In the genomic region with DNA sequence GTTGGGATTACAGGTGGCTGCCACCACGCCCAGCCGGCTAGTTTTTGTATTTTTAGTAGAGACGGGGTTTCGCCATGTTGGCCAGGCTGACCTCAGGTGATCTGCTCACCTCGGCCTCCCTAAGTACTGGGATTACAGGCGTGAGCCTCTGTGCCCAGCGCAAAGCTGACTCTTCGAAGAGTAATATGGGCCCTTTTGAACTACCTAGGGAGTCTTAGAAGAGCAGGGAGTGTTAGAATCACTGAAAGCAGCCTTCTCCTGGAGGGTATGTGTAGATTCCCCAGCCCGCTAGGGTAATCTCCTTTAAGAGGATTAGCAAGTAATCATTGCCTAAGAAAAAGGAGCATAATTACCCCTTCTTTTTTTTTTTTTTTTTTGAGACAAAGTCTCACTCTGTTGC, we compare ENCODE assay signal across 1 cellular context.
TF ChIP-seq lines count a peak whose summit lies in the region.

No MANE protein-coding gene starts in this region.

TF ChIP-seq in GM23338, 12 proteins besides CTCF, POLR2A, EP300 and RAD21 (continued from another document):
- TF ChIP-seq, protein P1, sequence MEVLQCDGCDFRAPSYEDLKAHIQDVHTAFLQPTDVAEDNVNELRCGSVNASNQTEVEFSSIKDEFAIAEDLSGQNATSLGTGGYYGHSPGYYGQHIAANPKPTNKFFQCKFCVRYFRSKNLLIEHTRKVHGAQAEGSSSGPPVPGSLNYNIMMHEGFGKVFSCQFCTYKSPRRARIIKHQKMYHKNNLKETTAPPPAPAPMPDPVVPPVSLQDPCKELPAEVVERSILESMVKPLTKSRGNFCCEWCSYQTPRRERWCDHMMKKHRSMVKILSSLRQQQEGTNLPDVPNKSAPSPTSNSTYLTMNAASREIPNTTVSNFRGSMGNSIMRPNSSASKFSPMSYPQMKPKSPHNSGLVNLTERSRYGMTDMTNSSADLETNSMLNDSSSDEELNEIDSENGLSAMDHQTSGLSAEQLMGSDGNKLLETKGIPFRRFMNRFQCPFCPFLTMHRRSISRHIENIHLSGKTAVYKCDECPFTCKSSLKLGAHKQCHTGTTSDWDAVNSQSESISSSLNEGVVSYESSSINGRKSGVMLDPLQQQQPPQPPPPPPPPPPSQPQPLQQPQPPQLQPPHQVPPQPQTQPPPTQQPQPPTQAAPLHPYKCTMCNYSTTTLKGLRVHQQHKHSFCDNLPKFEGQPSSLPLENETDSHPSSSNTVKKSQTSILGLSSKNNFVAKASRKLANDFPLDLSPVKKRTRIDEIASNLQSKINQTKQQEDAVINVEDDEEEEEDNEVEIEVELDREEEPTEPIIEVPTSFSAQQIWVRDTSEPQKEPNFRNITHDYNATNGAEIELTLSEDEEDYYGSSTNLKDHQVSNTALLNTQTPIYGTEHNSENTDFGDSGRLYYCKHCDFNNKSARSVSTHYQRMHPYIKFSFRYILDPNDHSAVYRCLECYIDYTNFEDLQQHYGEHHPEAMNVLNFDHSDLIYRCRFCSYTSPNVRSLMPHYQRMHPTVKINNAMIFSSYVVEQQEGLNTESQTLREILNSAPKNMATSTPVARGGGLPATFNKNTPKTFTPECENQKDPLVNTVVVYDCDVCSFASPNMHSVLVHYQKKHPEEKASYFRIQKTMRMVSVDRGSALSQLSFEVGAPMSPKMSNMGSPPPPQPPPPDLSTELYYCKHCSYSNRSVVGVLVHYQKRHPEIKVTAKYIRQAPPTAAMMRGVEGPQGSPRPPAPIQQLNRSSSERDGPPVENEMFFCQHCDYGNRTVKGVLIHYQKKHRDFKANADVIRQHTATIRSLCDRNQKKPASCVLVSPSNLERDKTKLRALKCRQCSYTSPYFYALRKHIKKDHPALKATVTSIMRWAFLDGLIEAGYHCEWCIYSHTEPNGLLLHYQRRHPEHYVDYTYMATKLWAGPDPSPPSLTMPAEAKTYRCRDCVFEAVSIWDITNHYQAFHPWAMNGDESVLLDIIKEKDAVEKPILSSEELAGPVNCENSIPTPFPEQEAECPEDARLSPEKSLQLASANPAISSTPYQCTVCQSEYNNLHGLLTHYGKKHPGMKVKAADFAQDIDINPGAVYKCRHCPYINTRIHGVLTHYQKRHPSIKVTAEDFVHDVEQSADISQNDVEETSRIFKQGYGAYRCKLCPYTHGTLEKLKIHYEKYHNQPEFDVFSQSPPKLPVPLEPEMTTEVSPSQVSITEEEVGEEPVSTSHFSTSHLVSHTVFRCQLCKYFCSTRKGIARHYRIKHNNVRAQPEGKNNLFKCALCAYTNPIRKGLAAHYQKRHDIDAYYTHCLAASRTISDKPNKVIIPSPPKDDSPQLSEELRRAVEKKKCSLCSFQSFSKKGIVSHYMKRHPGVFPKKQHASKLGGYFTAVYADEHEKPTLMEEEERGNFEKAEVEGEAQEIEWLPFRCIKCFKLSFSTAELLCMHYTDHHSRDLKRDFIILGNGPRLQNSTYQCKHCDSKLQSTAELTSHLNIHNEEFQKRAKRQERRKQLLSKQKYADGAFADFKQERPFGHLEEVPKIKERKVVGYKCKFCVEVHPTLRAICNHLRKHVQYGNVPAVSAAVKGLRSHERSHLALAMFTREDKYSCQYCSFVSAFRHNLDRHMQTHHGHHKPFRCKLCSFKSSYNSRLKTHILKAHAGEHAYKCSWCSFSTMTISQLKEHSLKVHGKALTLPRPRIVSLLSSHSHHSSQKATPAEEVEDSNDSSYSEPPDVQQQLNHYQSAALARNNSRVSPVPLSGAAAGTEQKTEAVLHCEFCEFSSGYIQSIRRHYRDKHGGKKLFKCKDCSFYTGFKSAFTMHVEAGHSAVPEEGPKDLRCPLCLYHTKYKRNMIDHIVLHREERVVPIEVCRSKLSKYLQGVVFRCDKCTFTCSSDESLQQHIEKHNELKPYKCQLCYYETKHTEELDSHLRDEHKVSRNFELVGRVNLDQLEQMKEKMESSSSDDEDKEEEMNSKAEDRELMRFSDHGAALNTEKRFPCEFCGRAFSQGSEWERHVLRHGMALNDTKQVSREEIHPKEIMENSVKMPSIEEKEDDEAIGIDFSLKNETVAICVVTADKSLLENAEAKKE (CRISPR knock-in tag; IDR thresholded peaks at IDR 0.05): no peak
- TF ChIP-seq ZNF331 (CRISPR knock-in tag; IDR thresholded peaks at IDR 0.05; ENCODE audit: low read depth): no peak
